10 cellular contexts compared by ENCODE assay signal in the genomic region with DNA sequence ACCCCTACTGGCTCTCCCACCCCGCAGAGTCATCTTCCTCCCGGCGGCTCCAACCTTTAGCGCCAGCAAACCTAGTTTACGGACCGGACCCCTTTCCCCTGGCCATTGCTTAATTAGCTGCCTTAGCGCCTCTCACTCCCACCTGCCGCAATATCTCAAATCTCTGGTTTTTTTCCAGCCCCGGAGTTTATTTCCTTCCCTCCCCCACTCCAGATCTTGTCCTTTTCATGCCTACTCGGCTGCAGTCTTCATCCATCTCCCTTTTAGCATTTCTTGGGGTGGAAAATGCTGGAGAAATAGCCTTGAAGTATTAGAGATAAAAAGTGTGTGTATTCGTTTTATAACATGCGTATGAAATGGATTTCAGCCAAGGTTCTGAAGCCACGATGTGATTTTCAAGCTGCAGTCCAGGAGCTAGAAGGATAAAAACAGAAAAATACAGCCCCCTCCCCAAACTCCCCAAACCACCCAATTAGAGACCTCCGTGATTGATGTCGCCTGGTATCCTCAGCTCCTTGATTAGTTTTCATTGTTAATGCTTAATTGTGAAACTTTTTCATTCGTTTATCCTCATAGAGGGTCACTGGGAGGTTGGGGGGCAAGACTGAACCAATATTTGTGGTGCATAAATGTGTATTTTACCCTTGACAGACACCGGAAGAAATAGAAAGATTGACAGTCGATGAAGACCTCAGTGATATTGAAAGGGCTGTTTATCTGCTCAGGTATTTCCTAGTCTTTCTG. TPM values are rescaled to one million over a fixed set of nuclear protein-coding genes. Genes with fewer than 3 reads are reported as not detected.
A peak's percentile ranks its signal among the peaks of the same experiment; 100 is the strongest.
DNase-seq lines count a peak whose midpoint lies in the region; ATAC-seq and TF ChIP-seq lines count a peak whose summit lies in the region.
"Had no signal": no experiment of that assay in that cellular context is flagged by ENCODE, and none has a peak within 500 bp of the region (broad histone marks: within the 10 kb centered on the region; RNA-seq: fewer than 3 reads in every experiment).

No MANE protein-coding gene starts in this region.

- peak overlapping the region; percentile 73 for H3K27ac Mint-ChIP-seq in activated naive CD4-positive, alpha-beta T cell treated with anti-CD3 and anti-CD28 coated beads, Interleukin-2, amount 50 U/mL, for 24 hours

- no peaks in the 10 kb centered on the region for H3K27me3 Mint-ChIP-seq in activated naive CD4-positive, alpha-beta T cell treated with anti-CD3 and anti-CD28 coated beads, Interleukin-2, amount 50 U/mL, for 24 hours

- H3K4me3 ChIP-seq in adipocyte (ENCODE audit: low read length), result peak overlapping the region; percentile 55
- peak overlapping the region; percentile 5 to 83 (median 43) for H3K4me3 ChIP-seq in liver (ENCODE audit: low read depth in 1 of 3, low read length in 3 of 3)
- H3K4me3 ChIP-seq in upper lobe of right lung, result peak overlapping the region; percentile 65

- TF ChIP-seq RAD21 in liver (IDR thresholded peaks at IDR 0.05), result no peak

- no peaks in the 10 kb centered on the region for H3K36me3 Mint-ChIP-seq in activated naive CD4-positive, alpha-beta T cell treated with anti-CD3 and anti-CD28 coated beads, Interleukin-2, amount 50 U/mL, for 24 hours

- WGBS in liver, result 18% methylated on average over 18 of the region's 18 CpGs

- no peaks in the 10 kb centered on the region for H3K9me3 Mint-ChIP-seq in activated naive CD4-positive, alpha-beta T cell treated with anti-CD3 and anti-CD28 coated beads, Interleukin-2, amount 50 U/mL, for 24 hours

- H3K9me3 ChIP-seq in adipocyte (ENCODE audit: control insufficient read depth, low read length) (no peaks in the 10 kb centered on the region), liver (ENCODE audit: control insufficient read depth in 4 of 4, low read length in 3 of 4) (no peaks in the 10 kb centered on the region), upper lobe of right lung (no peaks in the 10 kb centered on the region)

- TF ChIP-seq CTCF in liver (IDR thresholded peaks at IDR 0.05; ENCODE audit: low read depth, low read length, missing input control) (no peak), upper lobe of right lung (IDR thresholded peaks at IDR 0.05) (no peak)

- H3K9ac ChIP-seq in adipocyte (ENCODE audit: low read length) (no peak overlapping the region), liver (ENCODE audit: low read depth in 1 of 2, low read length in 2 of 2) (peak overlapping the region in 1 of 2 donors; percentile 7)

- peak overlapping the region; percentile 17 to 21 for H3K27ac ChIP-seq in liver (ENCODE audit: low read depth in 1 of 2, low read length in 2 of 2)
- H3K27ac ChIP-seq in upper lobe of right lung, result no peak overlapping the region

- H3K36me3 ChIP-seq in adipocyte (ENCODE audit: control insufficient read depth, insufficient read depth, low read length, severe bottlenecking), result no peaks in the 10 kb centered on the region
- H3K36me3 ChIP-seq in liver (ENCODE audit: control insufficient read depth in 4 of 4, insufficient read depth in 3 of 4, low read depth in 1 of 4, low read length in 3 of 4), result no peaks in the 10 kb centered on the region
- no peaks in the 10 kb centered on the region for H3K36me3 ChIP-seq in upper lobe of right lung

- H3K4me1 Mint-ChIP-seq in activated naive CD4-positive, alpha-beta T cell treated with anti-CD3 and anti-CD28 coated beads, Interleukin-2, amount 50 U/mL, for 24 hours, result peaks cover 39% of the 10 kb centered on the region

- no peak for DNase-seq in activated naive CD4-positive, alpha-beta T cell treated with Interleukin-2 at 50 U/mL for 16 hours
- peak; percentile 17 for DNase-seq in adipocyte (ENCODE audit: low read depth)
- no peak for DNase-seq in upper lobe of right lung
- no peak for DNase-seq in stimulated activated CD4-positive, alpha-beta T cell treated with anti-CD3 and anti-CD28 coated beads, Interleukin-12 subunit alpha, Interleukin-12 subunit beta, amount 100 ng/mL, for 4 hours
- no peak for DNase-seq in NCI-H510A (lab: John Stamatoyannopoulos, UW)
- DNase-seq: HCEC 1CT, NCI-H146 had no signal

- H3K27me3 ChIP-seq in adipocyte (replicated peaks; ENCODE audit: control insufficient read depth, insufficient read depth, low read length) (no peaks in the 10 kb centered on the region), liver (ENCODE audit: control insufficient read depth in 4 of 4, insufficient read depth in 4 of 4, low read length in 3 of 4) (no peaks in the 10 kb centered on the region), upper lobe of right lung (peaks cover 60% of the 10 kb centered on the region)

- H3K4me1 ChIP-seq in adipocyte (ENCODE audit: control insufficient read depth, insufficient read depth, low read length), result no peaks in the 10 kb centered on the region
- peaks cover 5 to 20% (median 9%) of the 10 kb centered on the region in 4 donors for H3K4me1 ChIP-seq in liver (ENCODE audit: control insufficient read depth in 4 of 4, insufficient read depth in 4 of 4, low read length in 3 of 4)
- peaks cover 7% of the 10 kb centered on the region for H3K4me1 ChIP-seq in upper lobe of right lung

- ATAC-seq in upper lobe of right lung (no peak), HG03039 (IDR thresholded peaks at IDR 0.05; ENCODE audit: unreplicated experiment) (no peak)

- intact Hi-C loops in upper lobe of right lung (cut with DNase I), result no loop called here

- H3K4me3 Mint-ChIP-seq in activated naive CD4-positive, alpha-beta T cell treated with anti-CD3 and anti-CD28 coated beads, Interleukin-2, amount 50 U/mL, for 24 hours, result peak overlapping the region; percentile 74

TF ChIP-seq in liver, 16 proteins besides CTCF, POLR2A, EP300 and RAD21:
- TF ChIP-seq FOXA1 (IDR thresholded peaks at IDR 0.05) (no peak), SP1 (IDR thresholded peaks at IDR 0.05) (no peak), TAF1 (conservative IDR thresholded peaks at IDR 0.05) (no peak), EGR1 (IDR thresholded peaks at IDR 0.05; ENCODE audit: low read depth in 2 of 2) (no peak), JUND (IDR thresholded peaks at IDR 0.05) (no peak), NR2F2 (IDR thresholded peaks at IDR 0.05) (no peak), HNF4G (IDR thresholded peaks at IDR 0.05) (no peak)
- TF ChIP-seq, protein P1, sequence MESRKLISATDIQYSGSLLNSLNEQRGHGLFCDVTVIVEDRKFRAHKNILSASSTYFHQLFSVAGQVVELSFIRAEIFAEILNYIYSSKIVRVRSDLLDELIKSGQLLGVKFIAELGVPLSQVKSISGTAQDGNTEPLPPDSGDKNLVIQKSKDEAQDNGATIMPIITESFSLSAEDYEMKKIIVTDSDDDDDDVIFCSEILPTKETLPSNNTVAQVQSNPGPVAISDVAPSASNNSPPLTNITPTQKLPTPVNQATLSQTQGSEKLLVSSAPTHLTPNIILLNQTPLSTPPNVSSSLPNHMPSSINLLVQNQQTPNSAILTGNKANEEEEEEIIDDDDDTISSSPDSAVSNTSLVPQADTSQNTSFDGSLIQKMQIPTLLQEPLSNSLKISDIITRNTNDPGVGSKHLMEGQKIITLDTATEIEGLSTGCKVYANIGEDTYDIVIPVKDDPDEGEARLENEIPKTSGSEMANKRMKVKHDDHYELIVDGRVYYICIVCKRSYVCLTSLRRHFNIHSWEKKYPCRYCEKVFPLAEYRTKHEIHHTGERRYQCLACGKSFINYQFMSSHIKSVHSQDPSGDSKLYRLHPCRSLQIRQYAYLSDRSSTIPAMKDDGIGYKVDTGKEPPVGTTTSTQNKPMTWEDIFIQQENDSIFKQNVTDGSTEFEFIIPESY (IDR thresholded peaks at IDR 0.05), result no peak

RNA-seq across cellular contexts. Expression of a gene that starts 1.5 kb away (rescaled TPM):
- 1 to 10 TPM in 1 of 2 donors, under 1 TPM in 1; 0.67 to 1.3 TPM for total RNA-seq in liver
- 1 to 10 TPM in 1 of 2 donors, under 1 TPM in 1; 0.52 to 2.4 TPM for polyA plus RNA-seq in liver
- 2.2 TPM for total RNA-seq in upper lobe of right lung

RNA-seq across cellular contexts. Expression of a gene that starts 46.2 kb away (rescaled TPM):
- 1 to 10 TPM; 1.7 to 6.1 TPM for total RNA-seq in liver
- polyA plus RNA-seq in liver, result 1 to 10 TPM; 6.0 to 7.2 TPM
- total RNA-seq in upper lobe of right lung, result 32.4 TPM
